In the genomic region with DNA sequence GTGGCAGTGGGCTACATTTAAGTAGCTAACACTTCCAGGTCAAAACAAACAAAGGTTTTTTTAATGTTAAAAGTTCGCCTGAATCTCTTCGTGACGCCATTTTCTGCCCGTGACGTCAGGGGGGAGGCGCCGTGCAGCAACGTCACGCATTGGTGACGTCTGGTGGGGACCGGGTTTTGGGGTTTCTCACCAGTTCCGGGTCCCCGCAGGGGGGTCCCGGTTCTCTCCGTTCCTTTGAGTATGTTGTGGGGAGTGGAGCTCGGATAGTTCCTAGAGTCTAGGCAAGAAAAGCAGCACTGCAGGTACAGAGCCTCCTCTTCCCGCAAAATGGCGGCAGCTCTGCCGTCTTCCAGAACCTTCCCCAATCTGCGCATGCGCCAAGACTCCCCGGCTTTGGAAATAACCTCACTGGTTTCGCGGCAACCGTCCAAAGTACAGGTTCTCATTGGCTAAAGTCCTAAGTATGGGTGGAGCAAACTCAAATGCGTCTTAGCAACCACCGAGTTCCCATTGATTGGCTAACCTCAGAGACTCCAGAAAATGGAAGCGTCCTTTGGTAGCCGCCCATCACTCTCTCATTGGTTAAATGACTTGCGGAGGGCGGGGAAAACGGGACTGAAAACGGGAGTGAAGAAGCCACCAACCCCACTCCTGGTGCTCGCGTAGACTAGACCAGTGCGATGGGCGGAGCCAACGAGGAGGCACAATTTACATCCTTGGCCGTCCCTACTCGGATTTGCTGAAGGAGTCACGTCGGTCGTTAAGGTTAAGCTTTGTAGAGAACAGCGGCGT, we compare ENCODE assay signal across 8 cellular contexts. TPM values are rescaled to one million over a fixed set of nuclear protein-coding genes. Genes with fewer than 3 reads are reported as not detected.
A peak's percentile ranks its signal among the peaks of the same experiment; 100 is the strongest.
DNase-seq lines count a peak whose midpoint lies in the region; ATAC-seq and TF ChIP-seq lines count a peak whose summit lies in the region.

Gene RBM23 (minus strand): TSS at position 341 of the 792 bp plus-strand sequence.

- peaks cover 68% of the 10 kb centered on the region for H3K36me3 Mint-ChIP-seq in activated CD4-positive, alpha-beta T cell treated with anti-CD3 and anti-CD28 coated beads, Interleukin-2, amount 10 ng/mL, durations not matched to agents 24 days and 14 days (ENCODE audit: low read depth)

- no peaks in the 10 kb centered on the region for H3K9me3 ChIP-seq in BE2C
- H3K9me3 ChIP-seq in colonic mucosa: no peaks in the 10 kb centered on the region

- peak within 1 kb of the TSS; percentile 86 for H3K27ac ChIP-seq in colonic mucosa
- peak within 1 kb of the TSS; percentile 100 for H3K27ac ChIP-seq in layer of hippocampus (ENCODE audit: low read depth, low read length)

- peak; percentile 100 for DNase-seq in BE2C
- DNase-seq in NCI-H526 treated with DMSO at 0.1 percent for 48 hours (lab: John Stamatoyannopoulos, UW): peak; percentile 99
- peak; percentile 100 for DNase-seq in activated CD4-positive, alpha-beta T cell treated with anti-CD3 and anti-CD28 coated beads, Interleukin-2, amount 10 ng/mL, durations not matched to agents 24 days and 14 days
- peak; percentile 100 for DNase-seq in colonic mucosa
- DNase-seq in stimulated activated CD4-positive, alpha-beta T cell treated with anti-CD3 and anti-CD28 coated beads, Interleukin-1b, Interleukin-23, amount 100 ng/mL, for 4 hours (ENCODE audit: low read depth in 2 of 2): peak; percentile 98 to 100

- H3K9me3 Mint-ChIP-seq in activated CD4-positive, alpha-beta T cell treated with anti-CD3 and anti-CD28 coated beads, Interleukin-2, amount 10 ng/mL, durations not matched to agents 24 days and 14 days: no peaks in the 10 kb centered on the region

- no peak for TF ChIP-seq CTCF in BE2C (IDR thresholded peaks at IDR 0.05; ENCODE audit: low read depth, low read length)
- TF ChIP-seq CTCF in colonic mucosa (IDR thresholded peaks at IDR 0.05): no peak

- intact Hi-C loops in activated CD4-positive, alpha-beta T cell treated with anti-CD3 and anti-CD28 coated beads, Interleukin-2, amount 10 ng/mL, durations not matched to agents 24 days and 14 days (cut with micrococcal nuclease): loop anchor here (1.0 to 5.0 kb wide), 8 partner anchors 10 to 358 kb away; partner anchors contain the start of genes ACIN1, C14orf119, DAD1 and LRP10
- intact Hi-C loops in colonic mucosa (cut with DNase I): no loop called here

- H3K4me1 Mint-ChIP-seq in activated CD4-positive, alpha-beta T cell treated with anti-CD3 and anti-CD28 coated beads, Interleukin-2, amount 10 ng/mL, durations not matched to agents 24 days and 14 days: peaks cover 27% of the 10 kb centered on the region

- peak within 1 kb of the TSS; percentile 100 for H3K27ac Mint-ChIP-seq in activated CD4-positive, alpha-beta T cell treated with anti-CD3 and anti-CD28 coated beads, Interleukin-2, amount 10 ng/mL, durations not matched to agents 24 days and 14 days

- no peaks in the 10 kb centered on the region for H3K4me1 ChIP-seq in BE2C
- peaks cover 9% of the 10 kb centered on the region for H3K4me1 ChIP-seq in colonic mucosa

- H3K36me3 ChIP-seq in BE2C: peaks cover 40% of the 10 kb centered on the region
- no peaks in the 10 kb centered on the region for H3K36me3 ChIP-seq in colonic mucosa

- H3K27me3 Mint-ChIP-seq in activated CD4-positive, alpha-beta T cell treated with anti-CD3 and anti-CD28 coated beads, Interleukin-2, amount 10 ng/mL, durations not matched to agents 24 days and 14 days: peaks cover 2% of the 10 kb centered on the region

- ATAC-seq in GM19324 (IDR thresholded peaks at IDR 0.05; ENCODE audit: low FRiP score, unreplicated experiment): peak; percentile 94
- ATAC-seq in HG03469 (IDR thresholded peaks at IDR 0.05; ENCODE audit: unreplicated experiment): peak; percentile 75

- H3K4me3 ChIP-seq in BE2C (ENCODE audit: low read depth, low read length) (peak within 1 kb of the TSS; percentile 99), colonic mucosa (peak within 1 kb of the TSS; percentile 52)

- peak within 1 kb of the TSS; percentile 95 for H3K4me3 Mint-ChIP-seq in activated CD4-positive, alpha-beta T cell treated with anti-CD3 and anti-CD28 coated beads, Interleukin-2, amount 10 ng/mL, durations not matched to agents 24 days and 14 days

- peak within 1 kb of the TSS; percentile 91 to 94 for H3K9ac ChIP-seq in colonic mucosa (ENCODE audit: low read depth in 2 of 2, low read length in 2 of 2)

- H3K27me3 ChIP-seq in BE2C (no peaks in the 10 kb centered on the region), colonic mucosa (no peaks in the 10 kb centered on the region), layer of hippocampus (ENCODE audit: control insufficient read depth, insufficient read depth, low read length) (no peaks in the 10 kb centered on the region)

RNA-seq across cellular contexts. Expression of gene RBM23, which starts in this region (rescaled TPM):
- 79.7 TPM for polyA plus RNA-seq in BE2C (2012; ENCODE audit: insufficient read depth, insufficient read length, low read depth)
- total RNA-seq in activated CD4-positive, alpha-beta T cell treated with anti-CD3 and anti-CD28 coated beads, Interleukin-2, amount 10 ng/mL, durations not matched to agents 24 days and 14 days: 82.7 and 90.2 TPM in 2 replicates
- 10 to 100 TPM; 66.8 to 67.7 TPM for total RNA-seq in colonic mucosa

Comparison
In these comparisons a context has a peak if more than half of its experiments do, and no peak if none do; other contexts are left out.
1. Peak in every context shown above with its lines: DNase-seq, ATAC-seq, H3K4me3 ChIP-seq and H3K27ac ChIP-seq.